8 cellular contexts compared by ENCODE assay signal in the genomic region with DNA sequence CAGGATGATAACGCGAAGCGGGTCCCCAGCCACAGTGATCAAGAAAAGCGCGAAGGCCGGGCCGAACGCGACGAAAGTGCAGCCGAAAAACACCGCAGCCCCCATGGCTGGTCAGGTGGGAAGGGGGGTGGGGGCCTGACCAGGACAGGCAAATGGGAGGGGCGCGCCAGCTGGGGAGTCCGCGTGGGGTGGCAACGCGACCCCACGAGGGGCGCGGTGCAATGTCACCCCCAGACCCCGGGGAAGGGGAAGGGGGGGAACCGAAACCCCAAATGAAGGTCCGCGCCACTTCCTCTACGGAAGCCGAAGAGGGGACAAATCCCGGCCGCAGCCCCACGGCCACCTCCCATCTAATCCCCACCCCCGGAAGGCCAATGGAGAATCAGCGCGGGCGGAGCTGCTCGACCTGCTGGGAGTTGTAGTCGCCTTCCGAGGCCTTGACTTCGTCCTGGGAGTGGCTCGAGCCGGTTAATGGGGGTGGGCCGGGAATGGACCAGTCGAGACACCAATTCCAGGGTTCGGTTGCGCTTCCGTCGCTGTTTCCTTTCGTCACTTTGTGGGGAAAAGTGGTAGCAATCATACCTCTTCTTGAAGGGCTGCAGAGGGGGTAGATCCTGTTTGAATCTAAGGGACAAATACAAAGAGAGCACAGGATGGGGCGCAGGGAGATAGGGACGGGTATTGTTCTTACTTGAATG. TPM values are rescaled to one million over a fixed set of nuclear protein-coding genes. Genes with fewer than 3 reads are reported as not detected.
DNase-seq lines count a peak whose midpoint lies in the region; ATAC-seq and FAIRE-seq lines count a peak whose summit lies in the region.

A gene (minus strand): TSS at position 311 of the 698 bp plus-strand sequence. CDS start 206 bp downstream, at position 105.

- FAIRE-seq in HTR-8/SVneo (lab: Jason Lieb, UNC) = peak; percentile 9

- H3K4me3 ChIP-seq in effector memory CD4-positive, alpha-beta T cell (ENCODE audit: insufficient read depth, low read depth, low read length, poor library complexity, severe bottlenecking) = peak within 1 kb of the TSS; percentile 82

- H3K9me3 ChIP-seq in effector memory CD4-positive, alpha-beta T cell (ENCODE audit: control insufficient read depth, low read length) = no peaks in the 10 kb centered on the region

- H3K4me1 ChIP-seq in effector memory CD4-positive, alpha-beta T cell (ENCODE audit: control insufficient read depth, insufficient read depth, low read length, poor library complexity, severe bottlenecking) = peaks cover 12% of the 10 kb centered on the region

- peak within 1 kb of the TSS; percentile 92 for H3K27ac ChIP-seq in effector memory CD4-positive, alpha-beta T cell (ENCODE audit: insufficient read depth, low read length, poor library complexity, severe bottlenecking)

- peaks cover 29% of the 10 kb centered on the region for H3K36me3 ChIP-seq in effector memory CD4-positive, alpha-beta T cell (ENCODE audit: control insufficient read depth, insufficient read depth, low read length)

- DNase-seq in COLO829 (ENCODE audit: low spot score) (peak; percentile 98), HTR-8/SVneo (ENCODE audit: insufficient read length, low spot score) (peak; percentile 95), NOMO-1 treated with DMSO at 0.1 percent for 48 hours (lab: John Stamatoyannopoulos, UW; ENCODE audit: unreplicated experiment) (peak; percentile 97), medulla oblongata (ENCODE audit: extremely low spot score) (peak; percentile 99)
- DNase-seq in effector memory CD4-positive, alpha-beta T cell = peak; percentile 84 to 87 (median 85)
- DNase-seq in stimulated activated CD4-positive, alpha-beta T cell treated with anti-CD3 and anti-CD28 coated beads, TNF-alpha, amount 100 ng/mL, for 48 hours (ENCODE audit: low read depth in 3 of 3) = peak; percentile 85 to 90 (median 88)

- POLR2A ChIA-PET in activated CD8-positive, alpha-beta memory T cell treated with anti-CD3 and anti-CD28 coated beads for 36 hours (lab: Charles Lee) = interaction anchor here (0.5 to 1.3 kb wide), 6 partner anchors 33 to 381 kb away, joined by 3 to 5 read pairs (median 4); a partner anchor contains a TSS

- CTCF ChIA-PET in activated CD8-positive, alpha-beta memory T cell treated with anti-CD3 and anti-CD28 coated beads for 36 hours (lab: Charles Lee) = interaction anchor here (1.5 kb wide), 1 partner anchor 13 kb away, joined by 8 read pairs; no protein-coding TSS in a partner anchor

- H3K27me3 ChIP-seq in effector memory CD4-positive, alpha-beta T cell (replicated peaks; ENCODE audit: control insufficient read depth, insufficient read depth, low read length, poor library complexity, severe bottlenecking) = no peaks in the 10 kb centered on the region

- peak; percentile 77 for ATAC-seq in GM21367 (IDR thresholded peaks at IDR 0.05; ENCODE audit: unreplicated experiment)

RNA-seq across cellular contexts. Expression of the gene that starts here (rescaled TPM):
- total RNA-seq in activated CD8-positive, alpha-beta memory T cell treated with anti-CD3 and anti-CD28 coated beads for 36 hours = 100 to 1,000 TPM; 129 TPM

Comparison
In these comparisons a context has a peak if more than half of its experiments do, and no peak if none do; other contexts are left out.
1. Peak in every context shown above with its lines: DNase-seq, ATAC-seq, H3K4me3 ChIP-seq and H3K27ac ChIP-seq.